In the genomic region with DNA sequence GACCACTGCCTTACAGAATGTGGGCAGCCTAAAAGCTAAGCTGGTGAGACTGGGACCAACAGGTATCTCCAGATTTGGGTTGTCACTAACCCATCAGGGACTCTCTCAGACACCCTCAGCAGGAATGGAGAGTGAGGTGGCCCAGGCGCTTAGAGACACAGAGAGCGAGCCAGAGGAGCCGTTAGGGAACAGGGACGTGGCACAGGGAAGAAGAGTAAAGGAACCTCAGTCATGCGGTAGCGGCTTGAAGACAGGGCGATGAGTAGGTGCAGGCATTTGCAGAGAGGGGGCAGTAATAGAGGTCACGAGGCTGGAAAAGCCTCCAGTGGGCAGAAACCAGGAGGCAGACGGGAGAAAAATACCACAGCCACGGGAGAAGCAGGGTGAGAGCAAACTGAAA, we compare ENCODE assay signal across 10 cellular contexts.
DNase-seq lines count a peak whose midpoint lies in the region; ATAC-seq and TF ChIP-seq lines count a peak whose summit lies in the region.
"Had no signal": no experiment of that assay in that cellular context is flagged by ENCODE, and none has a peak within 500 bp of the region (broad histone marks: within the 10 kb centered on the region; RNA-seq: fewer than 3 reads in every experiment).

No MANE protein-coding gene starts in this region.

- H3K4me3 Mint-ChIP-seq in CD4-positive, alpha-beta T cell, result peak overlapping the region; percentile 74
- H3K4me3 Mint-ChIP-seq in IgD-negative memory B cell, result peak overlapping the region in 1 of 4 donors; percentile 80
- peak overlapping the region; percentile 67 for H3K4me3 Mint-ChIP-seq in activated naive CD8-positive, alpha-beta T cell treated with anti-CD3 and anti-CD28 coated beads, Interleukin-2, amount 10 ng/mL, durations not matched to agents 7 days and 5 days

- H3K4me3 ChIP-seq in foreskin fibroblast (ENCODE audit: low read depth in 1 of 2, low read length in 2 of 2), result no peak overlapping the region
- H3K4me3 ChIP-seq: mucosa of descending colon had no signal

- CTCF ChIA-PET in CD4-positive, alpha-beta T cell (lab: Charles Lee), result interaction anchor here (1.7 to 2.4 kb wide), 2 partner anchors 33 to 161 kb away, joined by 5 to 8 read pairs; no protein-coding TSS in a partner anchor

- H3K4me1 Mint-ChIP-seq in CD4-positive, alpha-beta T cell (ENCODE audit: low read depth), result peaks cover 49% of the 10 kb centered on the region
- peaks cover 21 to 35% (median 27%) of the 10 kb centered on the region in 3 donors for H3K4me1 Mint-ChIP-seq in IgD-negative memory B cell
- H3K4me1 Mint-ChIP-seq in activated naive CD8-positive, alpha-beta T cell treated with anti-CD3 and anti-CD28 coated beads, Interleukin-2, amount 10 ng/mL, durations not matched to agents 7 days and 5 days, result peaks cover 74% of the 10 kb centered on the region

- no peaks in the 10 kb centered on the region for H3K9me3 Mint-ChIP-seq in CD4-positive, alpha-beta T cell
- no peaks in the 10 kb centered on the region for H3K9me3 Mint-ChIP-seq in IgD-negative memory B cell
- H3K9me3 Mint-ChIP-seq in activated naive CD8-positive, alpha-beta T cell treated with anti-CD3 and anti-CD28 coated beads, Interleukin-2, amount 10 ng/mL, durations not matched to agents 7 days and 5 days, result no peaks in the 10 kb centered on the region

- H3K27me3 Mint-ChIP-seq in CD4-positive, alpha-beta T cell, result no peaks in the 10 kb centered on the region
- peaks cover 13% of the 10 kb centered on the region for H3K27me3 Mint-ChIP-seq in IgD-negative memory B cell
- no peaks in the 10 kb centered on the region for H3K27me3 Mint-ChIP-seq in activated naive CD8-positive, alpha-beta T cell treated with anti-CD3 and anti-CD28 coated beads, Interleukin-2, amount 10 ng/mL, durations not matched to agents 7 days and 5 days

- no peak for TF ChIP-seq CTCF in CD4-positive, alpha-beta T cell (IDR thresholded peaks at IDR 0.05)
- TF ChIP-seq CTCF in foreskin fibroblast (IDR thresholded peaks at IDR 0.05; ENCODE audit: low read depth, low read length), result no peak

- peak overlapping the region; percentile 48 for H3K27ac Mint-ChIP-seq in CD4-positive, alpha-beta T cell
- peak overlapping the region in 2 of 3 donors; percentile 56 to 71 for H3K27ac Mint-ChIP-seq in IgD-negative memory B cell
- H3K27ac Mint-ChIP-seq in activated naive CD8-positive, alpha-beta T cell treated with anti-CD3 and anti-CD28 coated beads, Interleukin-2, amount 10 ng/mL, durations not matched to agents 7 days and 5 days, result peak overlapping the region; percentile 77

- DNase-seq in CD4-positive, alpha-beta T cell, result no peak
- no peak for DNase-seq in activated naive CD8-positive, alpha-beta T cell treated with anti-CD3 and anti-CD28 coated beads, Interleukin-2, amount 10 ng/mL, durations not matched to agents 7 days and 5 days
- peak; percentile 59 for DNase-seq in mesenteric fat pad (ENCODE audit: low spot score)
- no peak for DNase-seq in NCI-H2107 treated with DMSO at 0.1 percent for 48 hours (lab: John Stamatoyannopoulos, UW; ENCODE audit: unreplicated experiment)
- no peak for DNase-seq in SIG-M5 (lab: John Stamatoyannopoulos, UW)
- no peak for DNase-seq in COR-L47 (lab: John Stamatoyannopoulos, UW)
- DNase-seq in foreskin fibroblast, result no peak
- DNase-seq: NCI-H2227 treated with DMSO at 0.1 percent for 48 hours had no signal

- H3K27me3 ChIP-seq in CD4-positive, alpha-beta T cell (ENCODE audit: control insufficient read depth, insufficient read depth, low read length), result no peaks in the 10 kb centered on the region

- no peak for ATAC-seq in CD4-positive, alpha-beta T cell (ENCODE audit: poor library complexity)
- no peak for ATAC-seq in activated naive CD8-positive, alpha-beta T cell treated with anti-CD3 and anti-CD28 coated beads, Interleukin-2, amount 10 ng/mL, durations not matched to agents 7 days and 5 days (ENCODE audit: low read depth)

- no peaks in the 10 kb centered on the region for H3K36me3 Mint-ChIP-seq in CD4-positive, alpha-beta T cell (ENCODE audit: low read depth)
- H3K36me3 Mint-ChIP-seq in IgD-negative memory B cell, result no peaks in the 10 kb centered on the region
- peaks cover 3% of the 10 kb centered on the region for H3K36me3 Mint-ChIP-seq in activated naive CD8-positive, alpha-beta T cell treated with anti-CD3 and anti-CD28 coated beads, Interleukin-2, amount 10 ng/mL, durations not matched to agents 7 days and 5 days

- H3K27ac ChIP-seq in CD4-positive, alpha-beta T cell (ENCODE audit: low read depth, low read length), result no peak overlapping the region

- H3K9me3 ChIP-seq in CD4-positive, alpha-beta T cell (ENCODE audit: control insufficient read depth, low read length), result no peaks in the 10 kb centered on the region
- H3K9me3 ChIP-seq: mucosa of descending colon had no signal

- POLR2A ChIA-PET in CD4-positive, alpha-beta T cell (lab: Charles Lee), result interaction anchor here (0.6 to 4.4 kb wide), 6 partner anchors 24 to 157 kb away, joined by 3 to 23 read pairs (median 4); a partner anchor contains a TSS
- POLR2A ChIA-PET in activated naive CD8-positive, alpha-beta T cell treated with anti-CD3 and anti-CD28 coated beads, Interleukin-2, amount 10 ng/mL, durations not matched to agents 7 days and 5 days (lab: Charles Lee), result interaction anchor here (0.9 to 8.5 kb wide), 6 partner anchors 9 to 161 kb away, joined by 4 to 102 read pairs (median 34); a partner anchor contains a TSS

- intact Hi-C loops in CD4-positive, alpha-beta T cell (cut with DNase I, micrococcal nuclease), result loop anchor here in 1 of 2 experiments (10.0 kb wide), 1 partner anchor 121 kb away; no protein-coding TSS in a partner anchor
